1 cellular context compared by ENCODE assay signal in genomic region chr17:35856603-35857002, GRCh38.
TF ChIP-seq lines count a peak whose summit lies in the region.

No MANE protein-coding gene starts in this region.

TF ChIP-seq in IMR-90, 13 proteins besides CTCF, POLR2A, EP300 and RAD21:
- TF ChIP-seq BHLHE40 (IDR thresholded peaks at IDR 0.05; ENCODE audit: low read depth, low read length) (no peak), RFX5 (IDR thresholded peaks at IDR 0.05; ENCODE audit: low read depth, low read length) (no peak), RCOR1 (IDR thresholded peaks at IDR 0.05; ENCODE audit: insufficient replicate concordance, low read length) (no peak), CHD1 (IDR thresholded peaks at IDR 0.05; ENCODE audit: low read depth, low read length) (no peak), USF2 (IDR thresholded peaks at IDR 0.05; ENCODE audit: low read depth, low read length) (no peak), ELK1 (IDR thresholded peaks at IDR 0.05; ENCODE audit: borderline replicate concordance, low read depth, low read length) (no peak), FOS (IDR thresholded peaks at IDR 0.05; ENCODE audit: low read depth, low read length) (no peak), MAFK (IDR thresholded peaks at IDR 0.05; ENCODE audit: low read depth, low read length) (no peak), MXI1 (IDR thresholded peaks at IDR 0.05; ENCODE audit: borderline replicate concordance, low read depth, low read length) (no peak)
